16 cellular contexts compared by ENCODE assay signal in genomic region chr13:74929436-74929835, GRCh38.
"Had no signal": no experiment of that assay in that cellular context is flagged by ENCODE, and none has a peak within 500 bp of the region (broad histone marks: within the 10 kb centered on the region; RNA-seq: fewer than 3 reads in every experiment).

No MANE protein-coding gene starts in this region.

- H3K4me3 ChIP-seq: heart left ventricle, mucosa of descending colon, thoracic aorta had no signal

- H3K79me2 ChIP-seq: parathyroid adenoma had no signal

- H3K9me3 ChIP-seq: mucosa of descending colon, thoracic aorta had no signal

- ATAC-seq: heart left ventricle, mucosa of descending colon, right cardiac atrium had no signal

- H2AFZ ChIP-seq: parathyroid adenoma had no signal

- DNase-seq: activated CD4-positive, alpha-beta memory T cell treated with anti-CD3 and anti-CD28 coated beads for 36 hours; activated CD4-positive, alpha-beta T cell treated with anti-CD3 and anti-CD28 coated beads for 48 hours; activated naive CD4-positive, alpha-beta T cell treated with anti-CD3 and anti-CD28 coated beads for 36 hours; activated naive CD8-positive, alpha-beta T cell treated with anti-CD3 and anti-CD28 coated beads, Interleukin-2, amount 10 ng/mL, durations not matched to agents 7 days and 5 days; activated T-cell treated with anti-CD3 and anti-CD28 coated beads, Interleukin-2, amount 50 U/mL, for 48 hours; amygdala; heart left ventricle; mesendoderm; mucosa of descending colon; nephron progenitor cell; right cardiac atrium; stimulated activated CD4-positive, alpha-beta T cell treated with anti-CD3 and anti-CD28 coated beads, Interleukin-4, amount 100 ng/mL, for 24 hours; stimulated activated naive CD4-positive, alpha-beta T cell treated with Interleukin-2 at 50 U/mL for 16 hours had no signal

- H3K27me3 ChIP-seq: heart left ventricle had no signal

- H3K27ac ChIP-seq: epithelial cell of prostate, heart left ventricle, parathyroid adenoma, thoracic aorta had no signal

- H3K36me3 ChIP-seq: heart left ventricle, thoracic aorta had no signal

- H3K9ac ChIP-seq: parathyroid adenoma had no signal

- H3K4me1 ChIP-seq: parathyroid adenoma had no signal
